Comparison of ENCODE assay signal across 1 cellular context in genomic region chr4:3441501-3442459, GRCh38.
A peak's percentile ranks its signal among the peaks of the same experiment; 100 is the strongest.
TF ChIP-seq lines count a peak whose summit lies in the region.

Gene HGFAC (plus strand): TSS chr4:3441968. CDS start chr4:3442002, 34 bp downstream.

TF ChIP-seq in K562, 482 proteins besides CTCF, POLR2A, EP300 and RAD21:
- TF ChIP-seq ZNF436 (CRISPR knock-in tag; IDR thresholded peaks at IDR 0.05) (peak; percentile 75), SIN3B (IDR thresholded peaks at IDR 0.05; ENCODE audit: low read depth) (no peak), CBX3 (IDR thresholded peaks at IDR 0.05; ENCODE audit: borderline replicate concordance in 1 of 2, low read length in 2 of 2) (no peak), SP1 (CRISPR knock-in tag; IDR thresholded peaks at IDR 0.05) (no peak), ARID1B (IDR thresholded peaks at IDR 0.05) (no peak), ZFP36 (IDR thresholded peaks at IDR 0.05; ENCODE audit: low read depth, low read length, partially characterized antibody) (peak; percentile 97), BMI1 (IDR thresholded peaks at IDR 0.05; ENCODE audit: low read length) (no peak), KAT7 (CRISPR knock-in tag; IDR thresholded peaks at IDR 0.05; ENCODE audit: borderline replicate concordance) (no peak), ZNF282 (CRISPR knock-in tag; IDR thresholded peaks at IDR 0.05) (no peak), BCOR (IDR thresholded peaks at IDR 0.05) (peak; percentile 27; the same call in 1 of the 2 replicates), CHD7 (IDR thresholded peaks at IDR 0.05; ENCODE audit: low read depth, low read length) (no peak), BRF1 (IDR thresholded peaks at IDR 0.05; ENCODE audit: borderline replicate concordance, extremely low read depth, insufficient read length) (no peak), NCOA1 (IDR thresholded peaks at IDR 0.05; ENCODE audit: low read depth) (no peak), CREB3L1 (IDR thresholded peaks at IDR 0.05; ENCODE audit: borderline replicate concordance, low read depth) (no peak), CREM (IDR thresholded peaks at IDR 0.05; ENCODE audit: low read depth) (no peak), HLTF (IDR thresholded peaks at IDR 0.05) (no peak), AFF1 (IDR thresholded peaks at IDR 0.05; ENCODE audit: low read depth in 1 of 2, partially characterized antibody in 2 of 2) (no peak)
TF ChIP-seq in K562: peak in this region for 3.
